ENCODE assay signal across 17 cellular contexts in the genomic region with DNA sequence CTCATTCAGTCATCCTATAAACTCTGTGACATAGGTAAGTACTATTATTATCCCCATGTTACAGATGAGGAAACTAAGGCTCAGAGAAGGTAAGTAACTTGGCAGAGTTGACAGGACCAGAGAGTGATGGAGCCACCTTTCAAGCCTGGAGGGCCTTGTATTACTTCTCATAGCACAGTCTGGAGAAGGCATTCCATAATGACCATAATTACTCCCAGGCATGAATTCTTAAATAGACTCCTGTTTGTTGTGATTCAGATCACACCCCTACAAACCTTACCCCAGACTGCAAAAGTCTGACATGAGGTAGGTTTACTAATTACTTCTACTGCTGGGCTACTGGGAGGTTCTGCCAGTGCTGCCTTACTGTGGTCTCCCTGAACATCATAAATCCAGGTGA.
DNase-seq lines count a peak whose midpoint lies in the region; ATAC-seq and TF ChIP-seq lines count a peak whose summit lies in the region.
"Had no signal": no experiment of that assay in that cellular context is flagged by ENCODE, and none has a peak within 500 bp of the region (broad histone marks: within the 10 kb centered on the region; RNA-seq: fewer than 3 reads in every experiment).

No MANE protein-coding gene starts in this region.

- H2AFZ ChIP-seq in ACC112 (ENCODE audit: low read length, unreplicated experiment), result no peak overlapping the region

- ATAC-seq in activated B cell treated with CpG ODN at 0.5 μM for 24 hours (ENCODE audit: low read depth) (no peak), upper lobe of right lung (no peak)
- ATAC-seq: mucosa of descending colon had no signal

- H3K36me3 ChIP-seq in ACC112 (ENCODE audit: insufficient read depth, low read length) (peaks cover 37% of the 10 kb centered on the region), upper lobe of right lung (peaks cover 63% of the 10 kb centered on the region)
- peaks cover 50% of the 10 kb centered on the region for H3K36me3 ChIP-seq in CD8-positive, alpha-beta memory T cell (ENCODE audit: insufficient read depth, low read length)

- no peaks in the 10 kb centered on the region for H3K79me2 ChIP-seq in ACC112 (ENCODE audit: control insufficient read depth, insufficient read depth, low read length, unreplicated experiment)

- H3K9me3 Mint-ChIP-seq in CD8-positive, alpha-beta memory T cell, result no peaks in the 10 kb centered on the region
- H3K9me3 Mint-ChIP-seq in activated B cell treated with CpG ODN at 0.5 μM for 24 hours (no peaks in the 10 kb centered on the region), immature natural killer cell (no peaks in the 10 kb centered on the region)

- peak overlapping the region; percentile 97 for H3K27ac ChIP-seq in ACC112 (ENCODE audit: low read depth, low read length)
- H3K27ac ChIP-seq in CD8-positive, alpha-beta memory T cell (ENCODE audit: low read depth, low read length), result no peak overlapping the region
- H3K27ac ChIP-seq in upper lobe of right lung, result no peak overlapping the region
- H3K27ac ChIP-seq: HL-60 had no signal

- peak overlapping the region; percentile 83 to 98 (median 96) for H3K27ac Mint-ChIP-seq in CD8-positive, alpha-beta memory T cell
- peak overlapping the region; percentile 46 for H3K27ac Mint-ChIP-seq in activated B cell treated with CpG ODN at 0.5 μM for 24 hours
- H3K27ac Mint-ChIP-seq in immature natural killer cell, result peak overlapping the region in 4 of 6 donors; percentile 13 to 75 (median 70)
- H3K27ac Mint-ChIP-seq: progenitor cell of endocrine pancreas had no signal

- no peak for TF ChIP-seq CTCF in activated B cell treated with CpG ODN at 0.5 μM for 24 hours (IDR thresholded peaks at IDR 0.05)
- TF ChIP-seq CTCF in upper lobe of right lung (IDR thresholded peaks at IDR 0.05), result no peak

- H3K27me3 ChIP-seq in ACC112 (ENCODE audit: insufficient read depth, low read length), result no peaks in the 10 kb centered on the region
- H3K27me3 ChIP-seq in CD8-positive, alpha-beta memory T cell (ENCODE audit: insufficient read depth, low read length, poor library complexity, severe bottlenecking), result no peaks in the 10 kb centered on the region
- no peaks in the 10 kb centered on the region for H3K27me3 ChIP-seq in upper lobe of right lung

- H3K4me1 ChIP-seq in ACC112 (ENCODE audit: control insufficient read depth, insufficient read depth, low read length, unreplicated experiment) (peaks cover 67% of the 10 kb centered on the region), upper lobe of right lung (peaks cover 8% of the 10 kb centered on the region)
- peaks cover 52% of the 10 kb centered on the region for H3K4me1 ChIP-seq in CD8-positive, alpha-beta memory T cell (ENCODE audit: insufficient read depth, low read length)

- CTCF ChIA-PET in CD8-positive, alpha-beta memory T cell (lab: Charles Lee), result no interaction called here
- CTCF ChIA-PET in activated B cell treated with CpG ODN at 0.5 μM for 24 hours (lab: Charles Lee), result no interaction called here

- H3K4me3 Mint-ChIP-seq in CD8-positive, alpha-beta memory T cell, result peak overlapping the region in 2 of 7 donors; percentile 32 to 51
- H3K4me3 Mint-ChIP-seq in activated B cell treated with CpG ODN at 0.5 μM for 24 hours (no peak overlapping the region), immature natural killer cell (no peak overlapping the region)

- POLR2A ChIA-PET in CD8-positive, alpha-beta memory T cell (lab: Charles Lee), result no interaction called here
- POLR2A ChIA-PET in activated B cell treated with CpG ODN at 0.5 μM for 24 hours (lab: Charles Lee), result no interaction called here

- peaks cover 29 to 92% (median 37%) of the 10 kb centered on the region in 3 donors for H3K36me3 Mint-ChIP-seq in CD8-positive, alpha-beta memory T cell
- H3K36me3 Mint-ChIP-seq in activated B cell treated with CpG ODN at 0.5 μM for 24 hours (ENCODE audit: low read depth) (peaks cover 94% of the 10 kb centered on the region), immature natural killer cell (peaks cover 41 to 64% (median 58%) of the 10 kb centered on the region in 3 donors)

- no peak for DNase-seq in CD8-positive, alpha-beta memory T cell
- DNase-seq in activated B cell treated with CpG ODN at 0.5 μM for 24 hours, result no peak
- DNase-seq in immature natural killer cell, result no peak
- no peak for DNase-seq in mucosa of gallbladder (ENCODE audit: low spot score)
- DNase-seq in upper lobe of right lung, result no peak
- DNase-seq in stimulated activated CD4-positive, alpha-beta T cell treated with anti-CD3 and anti-CD28 coated beads, Interleukin-1b, Interleukin-23, amount 100 ng/mL, for 48 hours, result no peak
- no peak for DNase-seq in NCI-H187 (lab: John Stamatoyannopoulos, UW)
- DNase-seq: activated gamma-delta T cell treated with Interleukin-2 at 50 U/mL for 16 hours, AML-193, Karpas-422, kidney glomerular epithelial cell, mucosa of descending colon, NCI-H446 treated with DMSO at 0.1 percent for 48 hours, SK-N-SH had no signal

- H3K4me1 Mint-ChIP-seq in CD8-positive, alpha-beta memory T cell, result peaks cover 63 to 81% (median 75%) of the 10 kb centered on the region in 3 donors
- H3K4me1 Mint-ChIP-seq in activated B cell treated with CpG ODN at 0.5 μM for 24 hours (peaks cover 75% of the 10 kb centered on the region), immature natural killer cell (peaks cover 45 to 61% of the 10 kb centered on the region in 2 donors)

- no peaks in the 10 kb centered on the region for H3K27me3 Mint-ChIP-seq in CD8-positive, alpha-beta memory T cell
- H3K27me3 Mint-ChIP-seq in activated B cell treated with CpG ODN at 0.5 μM for 24 hours (no peaks in the 10 kb centered on the region), immature natural killer cell (ENCODE audit: low read depth in 3 of 3) (peaks cover 0 to 2% (median 0%) of the 10 kb centered on the region in 3 donors)

- no peaks in the 10 kb centered on the region for H3K9me3 ChIP-seq in CD8-positive, alpha-beta memory T cell (ENCODE audit: low read length)
- H3K9me3 ChIP-seq in upper lobe of right lung, result no peaks in the 10 kb centered on the region
- H3K9me3 ChIP-seq: mucosa of descending colon, SK-N-SH had no signal

- intact Hi-C loops in activated B cell treated with CpG ODN at 0.5 μM for 24 hours (cut with micrococcal nuclease) (loop anchor here (5.0 kb wide), 1 partner anchor 139 kb away; no protein-coding TSS in a partner anchor), upper lobe of right lung (cut with DNase I) (no loop called here)

- H3K4me3 ChIP-seq in ACC112 (ENCODE audit: low read depth, low read length), result no peak overlapping the region
- H3K4me3 ChIP-seq in CD8-positive, alpha-beta memory T cell (ENCODE audit: low read length), result no peak overlapping the region
- no peak overlapping the region for H3K4me3 ChIP-seq in upper lobe of right lung
- H3K4me3 ChIP-seq: mucosa of descending colon had no signal
